In the genomic region with DNA sequence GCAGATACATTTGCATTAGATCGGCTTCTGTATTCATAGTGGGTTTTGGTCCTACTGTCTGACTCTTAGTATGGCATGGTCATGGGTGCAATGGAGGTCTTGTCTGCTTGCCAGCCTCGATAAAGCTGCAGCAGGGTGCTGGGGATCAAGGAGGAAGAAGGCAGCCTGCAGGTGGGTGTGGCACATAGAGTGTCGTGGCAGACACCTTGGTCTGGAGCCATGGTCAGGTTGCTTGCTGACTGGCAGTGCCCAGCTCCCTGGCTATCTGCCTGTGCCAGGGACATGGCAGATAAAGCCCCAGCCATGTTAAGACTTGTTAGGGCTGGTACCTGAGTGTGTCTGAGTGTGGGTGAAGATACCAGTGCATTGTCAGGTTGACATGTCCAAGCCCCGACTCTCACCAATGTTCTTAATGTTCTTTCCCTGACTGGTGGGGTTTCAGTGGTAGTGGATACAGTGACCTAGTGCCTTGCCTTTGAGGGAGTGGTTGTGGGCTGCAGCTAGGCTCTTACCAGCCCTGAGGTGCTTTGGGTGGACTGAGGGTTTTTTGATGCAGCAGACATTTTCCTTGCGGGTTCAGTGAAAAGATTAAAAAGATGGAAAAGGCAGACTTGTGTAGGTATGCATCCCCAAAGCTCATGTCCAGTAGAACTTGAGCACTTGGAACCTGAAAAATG, we compare ENCODE assay signal across 9 cellular contexts. TPM values are rescaled to one million over a fixed set of nuclear protein-coding genes. Genes with fewer than 3 reads are reported as not detected.
A peak's percentile ranks its signal among the peaks of the same experiment; 100 is the strongest.
DNase-seq lines count a peak whose midpoint lies in the region; ATAC-seq and TF ChIP-seq lines count a peak whose summit lies in the region.
"Had no signal": no experiment of that assay in that cellular context is flagged by ENCODE, and none has a peak within 500 bp of the region (broad histone marks: within the 10 kb centered on the region; RNA-seq: fewer than 3 reads in every experiment).

No MANE protein-coding gene starts in this region.

- H3K27me3 ChIP-seq in colonic mucosa (no peaks in the 10 kb centered on the region), upper lobe of left lung (no peaks in the 10 kb centered on the region)

- ATAC-seq in upper lobe of left lung (ENCODE audit: low FRiP score in 2 of 2) = no peak

- no peaks in the 10 kb centered on the region for H3K27me3 Mint-ChIP-seq in osteocyte (ENCODE audit: unreplicated experiment)

- TF ChIP-seq CTCF in colonic mucosa (IDR thresholded peaks at IDR 0.05) (no peak), osteocyte (IDR thresholded peaks at IDR 0.05) (no peak), upper lobe of left lung (IDR thresholded peaks at IDR 0.05) (no peak)

- peak overlapping the region; percentile 82 for H3K4me3 Mint-ChIP-seq in osteocyte (ENCODE audit: unreplicated experiment)

- H3K9me3 ChIP-seq in colonic mucosa = no peaks in the 10 kb centered on the region
- H3K9me3 ChIP-seq in upper lobe of left lung = no peaks in the 10 kb centered on the region

- H3K4me1 ChIP-seq in colonic mucosa (no peaks in the 10 kb centered on the region), upper lobe of left lung (peaks cover 7 to 26% (median 9%) of the 10 kb centered on the region in 4 donors)

- H3K9ac ChIP-seq in colonic mucosa (ENCODE audit: low read depth in 2 of 2, low read length in 2 of 2) = no peak overlapping the region

- H3K36me3 ChIP-seq in colonic mucosa (no peaks in the 10 kb centered on the region), upper lobe of left lung (no peaks in the 10 kb centered on the region)

- DNase-seq in DMS 273 (lab: John Stamatoyannopoulos, UW; ENCODE audit: unreplicated experiment) = peak; percentile 17
- DNase-seq in DMS 273 treated with DMSO at 0.1 percent for 48 hours (lab: John Stamatoyannopoulos, UW) = no peak
- peak; percentile 25 for DNase-seq in NAMALWA (ENCODE audit: low spot score)
- peak; percentile 63 for DNase-seq in colonic mucosa
- no peak for DNase-seq in osteocyte (ENCODE audit: extremely low spot score, unreplicated experiment)
- no peak for DNase-seq in NCI-H82 (lab: John Stamatoyannopoulos, UW)
- no peak for DNase-seq in upper lobe of left lung
- no peak for DNase-seq in NCI-H226

- 63 to 64% methylated on average over 5 of the region's 5 CpGs for WGBS in upper lobe of left lung, 2 donors

- intact Hi-C loops in colonic mucosa (cut with DNase I) = loop anchor here (2.0 kb wide), 1 partner anchor 121 kb away; no protein-coding TSS in a partner anchor

- no peak overlapping the region for H3K27ac Mint-ChIP-seq in osteocyte (ENCODE audit: unreplicated experiment)

- H3K4me3 ChIP-seq in colonic mucosa (peak overlapping the region; percentile 77), upper lobe of left lung (no peak overlapping the region)

- no peaks in the 10 kb centered on the region for H3K9me3 Mint-ChIP-seq in osteocyte (ENCODE audit: unreplicated experiment)

- no peak for TF ChIP-seq EP300 in upper lobe of left lung (IDR thresholded peaks at IDR 0.05)

- peaks cover 29% of the 10 kb centered on the region for H3K4me1 Mint-ChIP-seq in osteocyte (ENCODE audit: unreplicated experiment)

- no peak overlapping the region for H3K27ac ChIP-seq in colonic mucosa
- no peak overlapping the region for H3K27ac ChIP-seq in upper lobe of left lung
- H3K27ac ChIP-seq: 22Rv1 had no signal

- H3K36me3 Mint-ChIP-seq in osteocyte (ENCODE audit: unreplicated experiment) = no peaks in the 10 kb centered on the region

- no peak for TF ChIP-seq POLR2A in upper lobe of left lung (IDR thresholded peaks at IDR 0.05)

RNA-seq across cellular contexts. Expression of a gene that starts 1.8 kb away (rescaled TPM):
- total RNA-seq in colonic mucosa = 10 to 100 TPM; 25.5 to 32.6 TPM
- total RNA-seq in osteocyte = 4.6 TPM in 2 replicates
- total RNA-seq in upper lobe of left lung = 1 to 10 TPM; 1.0 to 4.8 (median 3.0) TPM

RNA-seq across cellular contexts. Expression of a gene that starts 34.1 kb away (rescaled TPM):
- 10 to 100 TPM; 16.3 to 16.9 TPM for total RNA-seq in colonic mucosa
- 10.1 and 10.3 TPM in 2 replicates for total RNA-seq in osteocyte
- total RNA-seq in upper lobe of left lung = 10 to 100 TPM in 4 of 6 donors, 1 to 10 TPM in 2; 9.6 to 40.9 (median 12.0) TPM

Comparison
In these comparisons a context has a peak if more than half of its experiments do, and no peak if none do; other contexts are left out.
1. DNase-seq: peak in DMS 273 (single experiment), NAMALWA (single experiment) and colonic mucosa (single experiment); none in DMS 273 treated with DMSO at 0.1 percent for 48 hours (single experiment), osteocyte (single experiment), NCI-H82 (single experiment), upper lobe of left lung (0 of 2) and NCI-H226 (single experiment).